16 cellular contexts compared by ENCODE assay signal in the genomic region with DNA sequence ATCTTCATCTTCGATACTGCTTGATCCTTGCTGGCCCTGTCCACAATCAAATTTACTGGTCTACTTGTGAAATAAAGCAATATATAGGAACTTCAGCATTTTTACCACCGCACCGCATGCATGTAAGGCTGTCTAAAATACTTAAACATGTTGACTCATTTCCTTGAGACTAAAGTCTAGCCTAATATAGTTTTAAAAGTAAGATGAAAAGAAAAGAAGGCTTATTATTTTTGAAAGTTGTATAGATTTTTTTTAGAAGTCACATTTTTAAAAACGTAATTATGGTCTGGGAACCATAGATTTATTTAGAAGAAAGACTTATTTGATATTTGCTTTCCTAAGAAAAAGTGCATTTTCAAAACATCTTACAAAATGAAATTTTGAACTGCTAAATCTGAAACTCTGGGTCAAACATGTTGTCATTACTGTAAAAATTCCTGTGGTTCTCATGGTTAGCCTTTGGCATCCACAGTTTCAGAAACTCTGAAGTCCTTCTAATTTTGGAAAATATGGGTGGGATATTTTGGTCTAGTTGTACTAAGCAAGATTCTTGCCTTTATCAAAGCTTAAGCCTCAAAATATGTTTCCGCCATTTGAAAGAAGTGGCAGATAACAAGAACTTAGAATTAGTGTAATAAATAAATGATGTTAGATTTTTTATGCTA.
DNase-seq lines count a peak whose midpoint lies in the region; ATAC-seq and TF ChIP-seq lines count a peak whose summit lies in the region.
"Had no signal": no experiment of that assay in that cellular context is flagged by ENCODE, and none has a peak within 500 bp of the region (broad histone marks: within the 10 kb centered on the region; RNA-seq: fewer than 3 reads in every experiment).

No MANE protein-coding gene starts in this region.

- no peaks in the 10 kb centered on the region for H3K36me3 Mint-ChIP-seq in endodermal cell (ENCODE audit: low read depth)
- H3K36me3 Mint-ChIP-seq: CD14-positive monocyte had no signal

- no peak overlapping the region for H3K4me3 ChIP-seq in SJSA1
- no peak overlapping the region for H3K4me3 ChIP-seq in fibroblast of mammary gland (ENCODE audit: control insufficient read depth, low read depth, low read length)
- H3K4me3 ChIP-seq in skeletal muscle cell (ENCODE audit: low read depth, low read length): no peak overlapping the region
- H3K4me3 ChIP-seq in endodermal cell (ENCODE audit: low read length): no peak overlapping the region
- H3K4me3 ChIP-seq: K562, thyroid gland had no signal

- H3K36me3 ChIP-seq in SJSA1 (no peaks in the 10 kb centered on the region), endodermal cell (ENCODE audit: control insufficient read depth, insufficient read depth, low read length) (no peaks in the 10 kb centered on the region)
- H3K36me3 ChIP-seq: thyroid gland had no signal

- no peaks in the 10 kb centered on the region for H3K27me3 Mint-ChIP-seq in endodermal cell (ENCODE audit: insufficient read depth)
- H3K27me3 Mint-ChIP-seq: activated CD4-positive, alpha-beta T cell treated with anti-CD3 and anti-CD28 coated beads, Interleukin-2, amount 10 ng/mL, durations not matched to agents 7 days and 5 days; activated T-cell treated with anti-CD3 and anti-CD28 coated beads, Interleukin-2, amount 50 U/mL, for 24 hours had no signal

- DNase-seq in GM03348 (ENCODE audit: low spot score) (peak; percentile 70), SJSA1 (ENCODE audit: low read depth in 1 of 2, low spot score in 2 of 2) (peak in 1 of 2 experiments; percentile 44), fibroblast of mammary gland (ENCODE audit: low read depth) (peak; percentile 21), skeletal muscle cell (ENCODE audit: low read depth) (peak; percentile 33), endodermal cell (no peak), cortex of kidney (lab: John Stamatoyannopoulos, UW) (no peak)
- DNase-seq: activated CD4-positive, alpha-beta T cell treated with anti-CD3 and anti-CD28 coated beads, Interleukin-2, amount 10 ng/mL, durations not matched to agents 7 days and 5 days; activated T-cell treated with anti-CD3 and anti-CD28 coated beads, Interleukin-2, amount 50 U/mL, for 24 hours; dermis blood vessel endothelial cell; T-helper 9 cell; thyroid gland had no signal

- peaks cover 1% of the 10 kb centered on the region for H3K9me3 Mint-ChIP-seq in endodermal cell
- H3K9me3 Mint-ChIP-seq: activated CD4-positive, alpha-beta T cell treated with anti-CD3 and anti-CD28 coated beads, Interleukin-2, amount 10 ng/mL, durations not matched to agents 7 days and 5 days; CD14-positive monocyte had no signal

- H3K4me1 ChIP-seq in SJSA1 (replicated peaks) (peaks cover 15% of the 10 kb centered on the region), endodermal cell (ENCODE audit: control insufficient read depth, insufficient read depth, low read length) (no peaks in the 10 kb centered on the region)
- H3K4me1 ChIP-seq: parathyroid adenoma, thyroid gland had no signal

- no peaks in the 10 kb centered on the region for H3K27me3 ChIP-seq in SJSA1 (replicated peaks)
- H3K27me3 ChIP-seq in endodermal cell (ENCODE audit: control insufficient read depth, insufficient read depth, low read length, poor library complexity, severe bottlenecking): no peaks in the 10 kb centered on the region
- H3K27me3 ChIP-seq: thyroid gland had no signal

- 96 to 100% methylated on average over 1 to 5 of the region's 5 CpGs for WGBS in endodermal cell (ENCODE audit: insufficient coverage in 1 of 2, insufficient read length in 1 of 2), 2 experiments

- no peak overlapping the region for H3K9ac ChIP-seq in endodermal cell (ENCODE audit: extremely low read depth, low read length, poor library complexity, severe bottlenecking)
- H3K9ac ChIP-seq: parathyroid adenoma had no signal

- H3K4me3 Mint-ChIP-seq in endodermal cell: no peak overlapping the region
- H3K4me3 Mint-ChIP-seq: activated CD4-positive, alpha-beta T cell treated with anti-CD3 and anti-CD28 coated beads, Interleukin-2, amount 10 ng/mL, durations not matched to agents 7 days and 5 days; activated T-cell treated with anti-CD3 and anti-CD28 coated beads, Interleukin-2, amount 50 U/mL, for 24 hours; CD14-positive monocyte had no signal

- TF ChIP-seq CTCF in fibroblast of mammary gland (conservative IDR thresholded peaks at IDR 0.05; ENCODE audit: control insufficient read depth, insufficient read depth, low read depth, low read length): no peak
- no peak for TF ChIP-seq CTCF in endodermal cell (conservative IDR thresholded peaks at IDR 0.05)

- H3K27ac ChIP-seq in SJSA1 (peak overlapping the region; percentile 45), endodermal cell (ENCODE audit: low read depth, low read length) (no peak overlapping the region)
- H3K27ac ChIP-seq: parathyroid adenoma, thyroid gland had no signal

- H3K4me1 Mint-ChIP-seq in endodermal cell: peaks cover 13% of the 10 kb centered on the region
- H3K4me1 Mint-ChIP-seq: activated CD4-positive, alpha-beta T cell treated with anti-CD3 and anti-CD28 coated beads, Interleukin-2, amount 10 ng/mL, durations not matched to agents 7 days and 5 days; CD14-positive monocyte had no signal

- H3K27ac Mint-ChIP-seq in endodermal cell: no peak overlapping the region
- H3K27ac Mint-ChIP-seq: activated CD4-positive, alpha-beta T cell treated with anti-CD3 and anti-CD28 coated beads, Interleukin-2, amount 10 ng/mL, durations not matched to agents 7 days and 5 days; activated T-cell treated with anti-CD3 and anti-CD28 coated beads, Interleukin-2, amount 50 U/mL, for 24 hours; CD14-positive monocyte had no signal

- H3K9me3 ChIP-seq in SJSA1 (replicated peaks) (no peaks in the 10 kb centered on the region), endodermal cell (ENCODE audit: control insufficient read depth, low read length) (peaks cover 5% of the 10 kb centered on the region)
- H3K9me3 ChIP-seq: thyroid gland had no signal

- no peak for ATAC-seq in GM21390 (IDR thresholded peaks at IDR 0.05; ENCODE audit: unreplicated experiment)
- no peak for ATAC-seq in GM18870 (IDR thresholded peaks at IDR 0.05; ENCODE audit: unreplicated experiment)
- ATAC-seq: K562 had no signal

Comparison
In these comparisons a context has a peak if more than half of its experiments do, and no peak if none do; other contexts are left out.
1. DNase-seq: peak in GM03348 (single experiment), fibroblast of mammary gland (single experiment) and skeletal muscle cell (single experiment); none in endodermal cell (single experiment) and cortex of kidney (single experiment).